In genomic region chr3:101854608-101855304, GRCh38 we compare ENCODE assay signal across 12 cellular contexts. TPM values are rescaled to one million over a fixed set of nuclear protein-coding genes. Genes with fewer than 3 reads are reported as not detected.
DNase-seq lines count a peak whose midpoint lies in the region; ATAC-seq and TF ChIP-seq lines count a peak whose summit lies in the region.
"Had no signal": no experiment of that assay in that cellular context is flagged by ENCODE, and none has a peak within 500 bp of the region (broad histone marks: within the 10 kb centered on the region; RNA-seq: fewer than 3 reads in every experiment).

No MANE protein-coding gene starts in this region.

- no peaks in the 10 kb centered on the region for H3K27me3 Mint-ChIP-seq in activated CD4-positive, alpha-beta T cell treated with anti-CD3 and anti-CD28 coated beads, Interleukin-2, amount 10 ng/mL, durations not matched to agents 7 days and 5 days
- H3K27me3 Mint-ChIP-seq in activated CD4-positive, alpha-beta memory T cell treated with anti-CD3 and anti-CD28 coated beads for 36 hours: no peaks in the 10 kb centered on the region
- H3K27me3 Mint-ChIP-seq in stimulated activated naive CD8-positive, alpha-beta T cell treated with anti-CD3 and anti-CD28 coated beads, Interleukin-15, amount 100 ng/mL, for 72 hours: no peaks in the 10 kb centered on the region

- CTCF ChIA-PET in activated CD4-positive, alpha-beta T cell treated with anti-CD3 and anti-CD28 coated beads, Interleukin-2, amount 10 ng/mL, durations not matched to agents 7 days and 5 days (lab: Charles Lee): no interaction called here
- CTCF ChIA-PET in activated CD4-positive, alpha-beta memory T cell treated with anti-CD3 and anti-CD28 coated beads for 36 hours (lab: Charles Lee): interaction anchor here (0.8 to 0.9 kb wide), 2 partner anchors 17 to 41 kb away, joined by 3 read pairs; no protein-coding TSS in a partner anchor

- peak overlapping the region; percentile 1 for H3K27ac Mint-ChIP-seq in activated CD4-positive, alpha-beta T cell treated with anti-CD3 and anti-CD28 coated beads, Interleukin-2, amount 10 ng/mL, durations not matched to agents 7 days and 5 days
- peak overlapping the region; percentile 55 for H3K27ac Mint-ChIP-seq in activated CD4-positive, alpha-beta memory T cell treated with anti-CD3 and anti-CD28 coated beads for 36 hours
- H3K27ac Mint-ChIP-seq in stimulated activated naive CD8-positive, alpha-beta T cell treated with anti-CD3 and anti-CD28 coated beads, Interleukin-15, amount 100 ng/mL, for 72 hours: peak overlapping the region in 1 of 2 donors; percentile 35

- intact Hi-C loops in activated CD4-positive, alpha-beta memory T cell treated with anti-CD3 and anti-CD28 coated beads for 36 hours (cut with micrococcal nuclease): loop anchor here (5.0 kb wide), 1 partner anchor 282 kb away; the partner anchor contains the start of gene PCNP

- peaks cover 61% of the 10 kb centered on the region for H3K4me1 Mint-ChIP-seq in activated CD4-positive, alpha-beta T cell treated with anti-CD3 and anti-CD28 coated beads, Interleukin-2, amount 10 ng/mL, durations not matched to agents 7 days and 5 days
- H3K4me1 Mint-ChIP-seq in activated CD4-positive, alpha-beta memory T cell treated with anti-CD3 and anti-CD28 coated beads for 36 hours (ENCODE audit: low read depth): peaks cover 81% of the 10 kb centered on the region
- peaks cover 79% of the 10 kb centered on the region for H3K4me1 Mint-ChIP-seq in stimulated activated naive CD8-positive, alpha-beta T cell treated with anti-CD3 and anti-CD28 coated beads, Interleukin-15, amount 100 ng/mL, for 72 hours

- POLR2A ChIA-PET in activated CD4-positive, alpha-beta T cell treated with anti-CD3 and anti-CD28 coated beads, Interleukin-2, amount 10 ng/mL, durations not matched to agents 7 days and 5 days (lab: Charles Lee): no interaction called here
- POLR2A ChIA-PET in activated CD4-positive, alpha-beta memory T cell treated with anti-CD3 and anti-CD28 coated beads for 36 hours (lab: Charles Lee): interaction anchor here (6.8 kb wide), 1 partner anchor 26 kb away, joined by 88 read pairs; no protein-coding TSS in a partner anchor

- no peaks in the 10 kb centered on the region for H3K9me3 Mint-ChIP-seq in activated CD4-positive, alpha-beta T cell treated with anti-CD3 and anti-CD28 coated beads, Interleukin-2, amount 10 ng/mL, durations not matched to agents 7 days and 5 days
- no peaks in the 10 kb centered on the region for H3K9me3 Mint-ChIP-seq in activated CD4-positive, alpha-beta memory T cell treated with anti-CD3 and anti-CD28 coated beads for 36 hours
- H3K9me3 Mint-ChIP-seq in stimulated activated naive CD8-positive, alpha-beta T cell treated with anti-CD3 and anti-CD28 coated beads, Interleukin-15, amount 100 ng/mL, for 72 hours: no peaks in the 10 kb centered on the region

- peaks cover 8% of the 10 kb centered on the region for H3K36me3 ChIP-seq in kidney epithelial cell (ENCODE audit: control insufficient read depth, insufficient read depth, low read length)

- no peaks in the 10 kb centered on the region for H3K27me3 ChIP-seq in kidney epithelial cell (ENCODE audit: control insufficient read depth, insufficient read depth, low read length)

- no peak for TF ChIP-seq CTCF in kidney epithelial cell (IDR thresholded peaks at IDR 0.05; ENCODE audit: insufficient read depth, low read length, poor library complexity, severe bottlenecking)

- peak overlapping the region; percentile 96 for H3K4me3 ChIP-seq in kidney epithelial cell (ENCODE audit: low read depth, low read length)

- H3K36me3 Mint-ChIP-seq in activated CD4-positive, alpha-beta T cell treated with anti-CD3 and anti-CD28 coated beads, Interleukin-2, amount 10 ng/mL, durations not matched to agents 7 days and 5 days (ENCODE audit: low read depth): peaks cover 93% of the 10 kb centered on the region
- peaks cover 95% of the 10 kb centered on the region for H3K36me3 Mint-ChIP-seq in activated CD4-positive, alpha-beta memory T cell treated with anti-CD3 and anti-CD28 coated beads for 36 hours

- H3K4me3 Mint-ChIP-seq in activated CD4-positive, alpha-beta T cell treated with anti-CD3 and anti-CD28 coated beads, Interleukin-2, amount 10 ng/mL, durations not matched to agents 7 days and 5 days: no peak overlapping the region
- H3K4me3 Mint-ChIP-seq in activated CD4-positive, alpha-beta memory T cell treated with anti-CD3 and anti-CD28 coated beads for 36 hours: peak overlapping the region; percentile 9
- peak overlapping the region; percentile 46 to 90 for H3K4me3 Mint-ChIP-seq in stimulated activated naive CD8-positive, alpha-beta T cell treated with anti-CD3 and anti-CD28 coated beads, Interleukin-15, amount 100 ng/mL, for 72 hours

- no peak for DNase-seq in activated CD4-positive, alpha-beta T cell treated with anti-CD3 and anti-CD28 coated beads, Interleukin-2, amount 10 ng/mL, durations not matched to agents 7 days and 5 days
- no peak for DNase-seq in activated CD4-positive, alpha-beta T cell treated with anti-CD3 and anti-CD28 coated beads for 48 hours
- no peak for DNase-seq in activated CD4-positive, alpha-beta memory T cell treated with anti-CD3 and anti-CD28 coated beads for 36 hours
- DNase-seq in kidney epithelial cell (ENCODE audit: low read depth) (no peak), Kasumi-1 (lab: John Stamatoyannopoulos, UW) (no peak), NCI-H1694 treated with DMSO at 0.1 percent for 48 hours (lab: John Stamatoyannopoulos, UW) (no peak)
- no peak for DNase-seq in stimulated activated naive CD8-positive, alpha-beta T cell treated with anti-CD3 and anti-CD28 coated beads, Interleukin-15, amount 100 ng/mL, for 72 hours
- DNase-seq: EL; NCI-H2081; stimulated activated CD4-positive, alpha-beta T cell treated with anti-CD3 and anti-CD28 coated beads, Interleukin-4, amount 100 ng/mL, for 24 hours; substantia nigra had no signal

- ATAC-seq in stimulated activated naive CD8-positive, alpha-beta T cell treated with anti-CD3 and anti-CD28 coated beads, Interleukin-15, amount 100 ng/mL, for 72 hours: no peak
- no peak for ATAC-seq in GM19397 (IDR thresholded peaks at IDR 0.05; ENCODE audit: unreplicated experiment)

RNA-seq across cellular contexts. Expression of gene NFKBIZ, which starts 5.4 kb away (rescaled TPM):
- total RNA-seq in activated CD4-positive, alpha-beta T cell treated with anti-CD3 and anti-CD28 coated beads, Interleukin-2, amount 10 ng/mL, durations not matched to agents 7 days and 5 days: 10 to 100 TPM; 33.7 to 37.7 TPM
- total RNA-seq in activated CD4-positive, alpha-beta memory T cell treated with anti-CD3 and anti-CD28 coated beads for 36 hours: 10 to 100 TPM; 65.9 to 74.9 TPM
- 76.4 and 91.6 TPM in 2 replicates for total RNA-seq in kidney epithelial cell
